In genomic region chr6:113848280-113848679, GRCh38 we compare ENCODE assay signal across 21 cellular contexts.
"Had no signal": no experiment of that assay in that cellular context is flagged by ENCODE, and none has a peak within 500 bp of the region (broad histone marks: within the 10 kb centered on the region; RNA-seq: fewer than 3 reads in every experiment).

No MANE protein-coding gene starts in this region.

- H3K4me1 Mint-ChIP-seq: natural killer cell had no signal

- H3K4me3 ChIP-seq: dorsolateral prefrontal cortex, esophagus muscularis mucosa, gastrocnemius medialis, mucosa of descending colon, ovary had no signal

- FAIRE-seq: endometrium, small intestine had no signal

- H3K27me3 ChIP-seq: dorsolateral prefrontal cortex, esophagus muscularis mucosa, gastrocnemius medialis, ovary had no signal

- H3K4me1 ChIP-seq: esophagus muscularis mucosa, gastrocnemius medialis had no signal

- H3K9me3 ChIP-seq: esophagus muscularis mucosa, gastrocnemius medialis, mucosa of descending colon, ovary had no signal

- ATAC-seq: gastrocnemius medialis, left lobe of liver, mucosa of descending colon, natural killer cell, right cardiac atrium had no signal

- H3K36me3 Mint-ChIP-seq: natural killer cell had no signal

- DNase-seq: cortex of kidney; dorsolateral prefrontal cortex; effector memory CD4-positive, alpha-beta T cell; gastrocnemius medialis; islet precursor cell; mammary epithelial cell; mucosa of descending colon; natural killer cell; nucleus accumbens; ovary; right cardiac atrium; small intestine; stimulated activated CD4-positive, alpha-beta T cell treated with anti-CD3 and anti-CD28 coated beads, Interleukin-2, amount 100 ng/mL, for 48 hours; stimulated activated naive CD4-positive, alpha-beta T cell treated with Interleukin-2 at 50 U/mL for 16 hours; trophoblast cell had no signal

- H3K4me3 Mint-ChIP-seq: natural killer cell, neural crest cell had no signal

- H3K9me3 Mint-ChIP-seq: neural crest cell had no signal

- H3K27ac ChIP-seq: dorsolateral prefrontal cortex, epithelial cell of prostate, esophagus muscularis mucosa, gastrocnemius medialis, ovary had no signal

- H3K36me3 ChIP-seq: esophagus muscularis mucosa, gastrocnemius medialis, ovary had no signal

- H3K27ac Mint-ChIP-seq: natural killer cell, progenitor cell of endocrine pancreas had no signal
